Comparison of ENCODE assay signal across 10 cellular contexts in genomic region chr16:82034981-82035612, GRCh38. TPM values are rescaled to one million over a fixed set of nuclear protein-coding genes. Genes with fewer than 3 reads are reported as not detected.
DNase-seq lines count a peak whose midpoint lies in the region; ATAC-seq and TF ChIP-seq lines count a peak whose summit lies in the region.
"Had no signal": no experiment of that assay in that cellular context is flagged by ENCODE, and none has a peak within 500 bp of the region (broad histone marks: within the 10 kb centered on the region; RNA-seq: fewer than 3 reads in every experiment).

A gene with protein sequence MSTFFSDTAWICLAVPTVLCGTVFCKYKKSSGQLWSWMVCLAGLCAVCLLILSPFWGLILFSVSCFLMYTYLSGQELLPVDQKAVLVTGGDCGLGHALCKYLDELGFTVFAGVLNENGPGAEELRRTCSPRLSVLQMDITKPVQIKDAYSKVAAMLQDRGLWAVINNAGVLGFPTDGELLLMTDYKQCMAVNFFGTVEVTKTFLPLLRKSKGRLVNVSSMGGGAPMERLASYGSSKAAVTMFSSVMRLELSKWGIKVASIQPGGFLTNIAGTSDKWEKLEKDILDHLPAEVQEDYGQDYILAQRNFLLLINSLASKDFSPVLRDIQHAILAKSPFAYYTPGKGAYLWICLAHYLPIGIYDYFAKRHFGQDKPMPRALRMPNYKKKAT (plus strand): TSS chr16:82035253. CDS start chr16:82035425, 172 bp downstream.

- H3K27ac ChIP-seq in IMR-90 (ENCODE audit: insufficient read depth, low read length) (peak within 1 kb of the TSS; percentile 97), upper lobe of right lung (no peak within 1 kb of the TSS)

- peak within 1 kb of the TSS; percentile 88 for H4K91ac ChIP-seq in IMR-90 (ENCODE audit: insufficient read depth, low read depth, low read length)

- dilution Hi-C loops in IMR-90 (cut with HindIII; ENCODE audit: low sequenced_read_pairs, unreplicated experiment), result no loop called here

- no peaks in the 10 kb centered on the region for H3K36me3 Mint-ChIP-seq in MCF 10A (ENCODE audit: insufficient read depth, unreplicated experiment)
- no peaks in the 10 kb centered on the region for H3K36me3 Mint-ChIP-seq in stimulated activated naive B cell treated with anti-CD40 and anti-IgM and Interleukin-4, amounts not matched to agents 10 μg/mL and 1 μg/mL and 100 μg/mL, for 72 hours

- H3K56ac ChIP-seq in IMR-90 (ENCODE audit: extremely low read depth, insufficient read depth, low read length), result peak within 1 kb of the TSS; percentile 54

- peak within 1 kb of the TSS; percentile 57 for H3K4me2 ChIP-seq in IMR-90 (ENCODE audit: low read depth, low read length)

- POLR2A ChIA-PET in IMR-90 (lab: Charles Lee; ENCODE audit: unreplicated experiment), result no interaction called here
- POLR2A ChIA-PET in MCF 10A (lab: Yijun Ruan, JAX), result interaction anchor here (1.0 kb wide), 1 partner anchor 26 kb away, joined by 3 read pairs; no protein-coding TSS in a partner anchor

- H2BK15ac ChIP-seq in IMR-90 (ENCODE audit: low read depth, low read length), result peak within 1 kb of the TSS; percentile 72; the same call in 2 of the 3 replicates

- peak within 1 kb of the TSS; percentile 90 for H2BK20ac ChIP-seq in IMR-90 (ENCODE audit: low read depth, low read length)

- no peak for TF ChIP-seq CTCF in IMR-90 (conservative IDR thresholded peaks at IDR 0.05; ENCODE audit: low read depth, low read length)
- no peak for TF ChIP-seq CTCF in MCF 10A (IDR thresholded peaks at IDR 0.05; ENCODE audit: unreplicated experiment)
- TF ChIP-seq CTCF in upper lobe of right lung (IDR thresholded peaks at IDR 0.05), result no peak

- H3K27ac Mint-ChIP-seq in MCF 10A (ENCODE audit: low read depth, unreplicated experiment), result no peak within 1 kb of the TSS
- no peak within 1 kb of the TSS for H3K27ac Mint-ChIP-seq in stimulated activated naive B cell treated with anti-CD40 and anti-IgM and Interleukin-4, amounts not matched to agents 10 μg/mL and 1 μg/mL and 100 μg/mL, for 72 hours
- H3K27ac Mint-ChIP-seq: activated naive CD4-positive, alpha-beta T cell treated with anti-CD3 and anti-CD28 coated beads for 36 hours had no signal

- peak within 1 kb of the TSS; percentile 1 for H3K4me3 Mint-ChIP-seq in MCF 10A (ENCODE audit: unreplicated experiment)
- no peak within 1 kb of the TSS for H3K4me3 Mint-ChIP-seq in stimulated activated naive B cell treated with anti-CD40 and anti-IgM and Interleukin-4, amounts not matched to agents 10 μg/mL and 1 μg/mL and 100 μg/mL, for 72 hours
- H3K4me3 Mint-ChIP-seq: activated naive CD4-positive, alpha-beta T cell treated with anti-CD3 and anti-CD28 coated beads for 36 hours had no signal

- BruUV-seq in IMR-90 (replicated peaks; lab: Mats Ljungman, UMichigan) (TSS peak; percentile 66), MCF 10A (replicated peaks; lab: Mats Ljungman, UMichigan) (no TSS peak)

- H3K14ac ChIP-seq in IMR-90 (replicated peaks; ENCODE audit: low read depth, low read length), result peak within 1 kb of the TSS; percentile 77

- peak within 1 kb of the TSS; percentile 79 for H3K4ac ChIP-seq in IMR-90 (ENCODE audit: low read depth, low read length)

- intact Hi-C loops in IMR-90 (cut with micrococcal nuclease) (no loop called here), MCF 10A (cut with micrococcal nuclease) (no loop called here), left colon (cut with DNase I, micrococcal nuclease) (loop anchor here in 1 of 2 donors (5.0 kb wide), 1 partner anchor 197 kb away; no protein-coding TSS in a partner anchor), upper lobe of right lung (cut with DNase I) (loop anchor here (5.0 kb wide), 1 partner anchor 197 kb away; no protein-coding TSS in a partner anchor), left ventricle myocardium superior (cut with micrococcal nuclease) (loop anchor here (10.0 kb wide), 1 partner anchor 190 kb away; no protein-coding TSS in a partner anchor)

- H3K9me3 Mint-ChIP-seq in MCF 10A (ENCODE audit: unreplicated experiment), result no peaks in the 10 kb centered on the region
- H3K9me3 Mint-ChIP-seq in stimulated activated naive B cell treated with anti-CD40 and anti-IgM and Interleukin-4, amounts not matched to agents 10 μg/mL and 1 μg/mL and 100 μg/mL, for 72 hours, result no peaks in the 10 kb centered on the region
- H3K9me3 Mint-ChIP-seq: activated naive CD4-positive, alpha-beta T cell treated with anti-CD3 and anti-CD28 coated beads for 36 hours had no signal

- H3K4me3 ChIP-seq in IMR-90 (ENCODE audit: insufficient read depth, low read depth, low read length) (peak within 1 kb of the TSS; percentile 27), upper lobe of right lung (peak within 1 kb of the TSS; percentile 2)

- H4K8ac ChIP-seq in IMR-90 (ENCODE audit: low read depth in 2 of 2, low read length in 2 of 2), result peak within 1 kb of the TSS; percentile 64 to 74

- peak; percentile 7 for DNase-seq in IMR-90
- DNase-seq in MCF 10A (ENCODE audit: unreplicated experiment), result peak; percentile 53
- DNase-seq in left colon, result peak; percentile 73 to 75
- no peak for DNase-seq in upper lobe of right lung
- DNase-seq in left ventricle myocardium superior, result no peak
- no peak for DNase-seq in stimulated activated naive B cell treated with anti-CD40 and anti-IgM and Interleukin-4, amounts not matched to agents 10 μg/mL and 1 μg/mL and 100 μg/mL, for 72 hours
- no peak for DNase-seq in NCI-H187 treated with DMSO at 0.1 percent for 48 hours (lab: John Stamatoyannopoulos, UW)
- DNase-seq: activated naive CD4-positive, alpha-beta T cell treated with anti-CD3 and anti-CD28 coated beads for 36 hours; DMS79; NCI-H2171 had no signal

- H3K9ac ChIP-seq in IMR-90 (ENCODE audit: low read depth, low read length), result peak within 1 kb of the TSS; percentile 87

- ATAC-seq in IMR-90 (ENCODE audit: low read depth) (0 out of 2 replicates have a peak, but pooled peaks have one; percentile 15), left colon (peak; percentile 82), upper lobe of right lung (no peak), left ventricle myocardium superior (no peak)
- no peak for ATAC-seq in stimulated activated naive B cell treated with anti-CD40 and anti-IgM and Interleukin-4, amounts not matched to agents 10 μg/mL and 1 μg/mL and 100 μg/mL, for 72 hours (replicated peaks)

- in situ Hi-C loops in IMR-90 (cut with MboI; ENCODE audit: low sequenced_read_pairs), result loop anchor here (5.0 kb wide), 1 partner anchor 192 kb away; no protein-coding TSS in a partner anchor

- CTCF ChIA-PET in IMR-90 (lab: Yijun Ruan, JAX) (interaction anchor here (0.5 to 1.2 kb wide), 3 partner anchors 34 to 196 kb away, joined by 3 to 6 read pairs (median 4); no protein-coding TSS in a partner anchor), MCF 10A (lab: Yijun Ruan, JAX) (interaction anchor here (0.9 to 6.6 kb wide), 2 partner anchors 165 to 193 kb away, joined by 3 to 128 read pairs; no protein-coding TSS in a partner anchor)

- peak within 1 kb of the TSS; percentile 78 for H2BK120ac ChIP-seq in IMR-90 (ENCODE audit: low read depth, low read length)

- H3K18ac ChIP-seq in IMR-90 (ENCODE audit: low read depth, low read length), result peak within 1 kb of the TSS; percentile 87

- no peaks in the 10 kb centered on the region for H3K9me3 ChIP-seq in IMR-90 (ENCODE audit: control insufficient read depth, insufficient read depth, low read length)
- H3K9me3 ChIP-seq in upper lobe of right lung, result no peaks in the 10 kb centered on the region

- H3K27me3 ChIP-seq in IMR-90 (ENCODE audit: control insufficient read depth, insufficient read depth, low read length), result no peaks in the 10 kb centered on the region
- no peaks in the 10 kb centered on the region for H3K27me3 ChIP-seq in upper lobe of right lung

- H2BK5ac ChIP-seq in IMR-90 (ENCODE audit: low read depth, low read length, poor library complexity, severe bottlenecking), result peak within 1 kb of the TSS; percentile 44

- 0 out of 2 replicates have a peak, but pooled peaks cover 3% of the 10 kb centered on the region for H3K9me1 ChIP-seq in IMR-90 (ENCODE audit: insufficient read depth, low read length)

- no peaks in the 10 kb centered on the region; a peak in 1 of 4 replicates for H3K79me1 ChIP-seq in IMR-90 (ENCODE audit: low read depth in 1 of 2, low read length in 2 of 2)

- H2AK5ac ChIP-seq in IMR-90 (ENCODE audit: low read depth, low read length), result peak within 1 kb of the TSS; percentile 37

- 20% methylated on average over 1 of the region's 6 CpGs; no CpG with 5 or more reads in 1 of the 2 experiments for WGBS in IMR-90 (ENCODE audit: extremely low coverage in 2 of 2, insufficient read length in 1 of 2), 2 experiments

- no peak for TF ChIP-seq POLR2A in IMR-90 (IDR thresholded peaks at IDR 0.05; ENCODE audit: low read depth, low read length)

- H4K20me1 ChIP-seq in IMR-90 (ENCODE audit: insufficient read depth, low read length), result no peaks in the 10 kb centered on the region

- H3K4me1 Mint-ChIP-seq in MCF 10A (ENCODE audit: insufficient read depth, unreplicated experiment), result peaks cover 20% of the 10 kb centered on the region
- no peaks in the 10 kb centered on the region for H3K4me1 Mint-ChIP-seq in stimulated activated naive B cell treated with anti-CD40 and anti-IgM and Interleukin-4, amounts not matched to agents 10 μg/mL and 1 μg/mL and 100 μg/mL, for 72 hours

- peak within 1 kb of the TSS; percentile 58 for H2AFZ ChIP-seq in IMR-90 (replicated peaks; ENCODE audit: low read length, poor library complexity)

- H3K23ac ChIP-seq in IMR-90 (ENCODE audit: low read depth, low read length), result peak within 1 kb of the TSS; percentile 60

- H3K27me3 Mint-ChIP-seq in MCF 10A (ENCODE audit: insufficient read depth, unreplicated experiment), result no peaks in the 10 kb centered on the region
- peaks cover 49 to 52% of the 10 kb centered on the region in 2 donors for H3K27me3 Mint-ChIP-seq in stimulated activated naive B cell treated with anti-CD40 and anti-IgM and Interleukin-4, amounts not matched to agents 10 μg/mL and 1 μg/mL and 100 μg/mL, for 72 hours

- H3K36me3 ChIP-seq in IMR-90 (ENCODE audit: control insufficient read depth, insufficient read depth, low read length) (no peaks in the 10 kb centered on the region), upper lobe of right lung (no peaks in the 10 kb centered on the region)

- H4K5ac ChIP-seq in IMR-90 (ENCODE audit: low read depth, low read length), result peak within 1 kb of the TSS; percentile 93

- H3K4me1 ChIP-seq in IMR-90 (ENCODE audit: control insufficient read depth, insufficient read depth, low read length), result peaks cover 16% of the 10 kb centered on the region
- H3K4me1 ChIP-seq in upper lobe of right lung, result peaks cover 9% of the 10 kb centered on the region

- no peak within 1 kb of the TSS for H2AK9ac ChIP-seq in IMR-90 (replicated peaks; ENCODE audit: low read depth, low read length, poor library complexity)

- TF ChIP-seq RAD21 in IMR-90 (IDR thresholded peaks at IDR 0.05; ENCODE audit: low read length), result no peak

TF ChIP-seq in IMR-90, 13 proteins besides CTCF, POLR2A, EP300 and RAD21 (continues in another document):
- no peak for TF ChIP-seq MXI1 (IDR thresholded peaks at IDR 0.05; ENCODE audit: borderline replicate concordance, low read depth, low read length)

RNA-seq across cellular contexts. Expression of the gene that starts here (rescaled TPM):
- 0.18 and 0.28 TPM in 2 replicates for total RNA-seq in IMR-90 (2012; rRNA removed)
- 0.12 TPM in 1 of 2 replicates, not detected in the other for polyA plus RNA-seq in IMR-90 (2012; rRNA removed)
- polyA plus RNA-seq in IMR-90 (2012; cell fraction: cytosol; rRNA removed), result 0.08 and 0.13 TPM in 2 replicates
- polyA plus RNA-seq in IMR-90 (2012; cell fraction: nucleus; rRNA removed; ENCODE audit: low replicate concordance), result 0.09 and 0.11 TPM in 2 replicates
- total RNA-seq in MCF 10A (2022), result 0.93 and 2.1 TPM in 2 replicates
- total RNA-seq in left colon, result 100 to 1,000 TPM in 1 of 2 donors, 10 to 100 TPM in 1; 63.6 to 181 TPM
- 3.1 TPM for total RNA-seq in upper lobe of right lung
- total RNA-seq in left ventricle myocardium superior, result not detected
- total RNA-seq: activated naive CD4-positive, alpha-beta T cell treated with anti-CD3 and anti-CD28 coated beads for 36 hours had no signal

Comparison
In these comparisons a context has a peak if more than half of its experiments do, and no peak if none do; other contexts are left out.
1. RNA of the gene that starts here (total RNA-seq): 63.6 to 181 TPM in left colon; 3.1 TPM in upper lobe of right lung (single experiment), 0.93 to 2.1 TPM in MCF 10A, 0.18 to 0.28 TPM in IMR-90 and not detected in left ventricle myocardium superior (single experiment); every median in the first group is over 10 times any median in the second.
2. Peak in DNase-seq, ATAC-seq, H3K4me3 ChIP-seq, H3K27ac ChIP-seq, H3K9ac ChIP-seq and H3K4me2 ChIP-seq in IMR-90; RNA of the gene not detected or under 1 TPM.
3. DNase-seq: peak in MCF 10A (single experiment) and left colon (2 of 2); none in upper lobe of right lung (single experiment), left ventricle myocardium superior (single experiment), stimulated activated naive B cell treated with anti-CD40 and anti-IgM and Interleukin-4, amounts not matched to agents 10 μg/mL and 1 μg/mL and 100 μg/mL, for 72 hours (single experiment) and NCI-H187 treated with DMSO at 0.1 percent for 48 hours (single experiment).
4. intact Hi-C loops: an anchor here in upper lobe of right lung (5.0 kb wide) and left ventricle myocardium superior (10.0 kb wide); none called in IMR-90 and MCF 10A.